In the genomic region with DNA sequence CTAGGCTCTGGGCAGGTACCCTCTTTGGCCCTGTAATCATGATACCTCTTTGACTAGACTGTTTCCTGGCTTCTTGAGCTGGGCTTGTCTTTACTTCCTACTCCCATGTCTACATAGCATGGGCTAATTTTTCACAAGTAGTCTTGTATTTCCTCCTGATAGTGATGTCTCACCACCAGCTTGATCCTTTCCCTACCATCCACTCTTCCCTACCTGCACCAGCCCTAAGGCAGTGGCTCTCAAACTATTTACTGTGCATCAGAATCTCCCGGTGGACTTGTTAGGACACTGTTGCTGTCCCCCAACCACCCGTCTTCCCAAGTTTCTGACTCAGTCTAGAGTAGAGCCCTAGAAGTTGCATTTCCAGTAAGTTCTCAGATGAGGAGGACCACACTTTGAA, we compare ENCODE assay signal across 16 cellular contexts.
"Had no signal": no experiment of that assay in that cellular context is flagged by ENCODE, and none has a peak within 500 bp of the region (broad histone marks: within the 10 kb centered on the region; RNA-seq: fewer than 3 reads in every experiment).

No MANE protein-coding gene starts in this region.

- ATAC-seq: foreskin keratinocyte; left colon; left ventricle myocardium superior; naive thymus-derived CD4-positive, alpha-beta T cell had no signal

- DNase-seq: effector memory CD4-positive, alpha-beta T cell; left colon; left ventricle myocardium superior; naive thymus-derived CD4-positive, alpha-beta T cell; sigmoid colon; stimulated activated CD4-positive, alpha-beta T cell treated with anti-CD3 and anti-CD28 coated beads, Interleukin-2, amount 100 ng/mL, for 24 hours; stimulated activated CD4-positive, alpha-beta T cell treated with anti-CD3 and anti-CD28 coated beads, Interleukin-4, amount 100 ng/mL, for 4 hours; stimulated activated naive CD4-positive, alpha-beta T cell; stomach; substantia nigra; transverse colon had no signal

- H3K27me3 ChIP-seq: foreskin keratinocyte, neutrophil, right atrium auricular region, sigmoid colon, stomach, transverse colon had no signal

- H3K9me3 ChIP-seq: neutrophil, right atrium auricular region, sigmoid colon, stomach, thoracic aorta, transverse colon had no signal

- H3K4me1 ChIP-seq: right atrium auricular region, transverse colon had no signal

- H3K27me3 Mint-ChIP-seq: naive thymus-derived CD4-positive, alpha-beta T cell had no signal

- H3K27ac ChIP-seq: foreskin keratinocyte, neutrophil, right atrium auricular region, sigmoid colon, skin epidermis, stomach, thoracic aorta, transverse colon had no signal

- H3K4me3 ChIP-seq: right atrium auricular region, sigmoid colon, skin epidermis, stomach, thoracic aorta, transverse colon had no signal

- H3K36me3 ChIP-seq: neutrophil, right atrium auricular region, sigmoid colon, stomach, thoracic aorta, transverse colon had no signal
